ENCODE assay signal across 13 cellular contexts in the genomic region with DNA sequence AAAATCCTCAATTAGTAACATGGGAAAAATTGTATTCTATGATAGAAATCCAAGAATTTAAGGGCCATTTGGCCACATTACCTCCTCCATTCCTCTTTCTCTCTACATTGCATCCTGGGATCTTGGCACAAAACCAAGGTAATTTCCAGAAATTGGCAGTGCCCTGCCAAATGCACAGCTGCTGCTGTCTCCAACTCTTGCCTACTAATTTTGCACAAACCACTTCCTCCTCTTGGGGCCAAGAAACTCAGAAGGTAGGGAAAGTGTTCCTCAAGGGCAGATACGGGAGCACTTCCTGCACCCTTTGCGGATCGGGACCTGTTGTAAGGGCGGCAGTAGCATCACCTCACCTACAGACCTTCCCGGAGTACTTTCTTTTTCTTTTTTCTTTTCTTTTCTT. TPM values are rescaled to one million over a fixed set of nuclear protein-coding genes. Genes with fewer than 3 reads are reported as not detected.
DNase-seq lines count a peak whose midpoint lies in the region; ATAC-seq and TF ChIP-seq lines count a peak whose summit lies in the region.
"Had no signal": no experiment of that assay in that cellular context is flagged by ENCODE, and none has a peak within 500 bp of the region (broad histone marks: within the 10 kb centered on the region; RNA-seq: fewer than 3 reads in every experiment).

No MANE protein-coding gene starts in this region.

- DNase-seq in Daoy (ENCODE audit: low read depth), result peak; percentile 47
- DNase-seq in NCI-H1694 (lab: John Stamatoyannopoulos, UW), result peak; percentile 82
- DNase-seq in astrocyte of the cerebellum (ENCODE audit: low read depth), result peak; percentile 12
- DNase-seq in mucosa of descending colon, result peak; percentile 55 to 79 (median 59)
- no peak for DNase-seq in osteocyte (ENCODE audit: extremely low spot score, unreplicated experiment)
- DNase-seq in endothelial cell (ENCODE audit: low spot score), result no peak
- DNase-seq: activated CD4-positive, alpha-beta T cell treated with anti-CD3 and anti-CD28 coated beads for 1 hour; activated naive CD8-positive, alpha-beta T cell treated with anti-CD3 and anti-CD28 coated beads for 36 hours; Peyer's patch had no signal

- H3K27me3 Mint-ChIP-seq in osteocyte (ENCODE audit: unreplicated experiment) (no peaks in the 10 kb centered on the region), endothelial cell (ENCODE audit: unreplicated experiment) (peaks cover 3% of the 10 kb centered on the region)

- H3K27ac Mint-ChIP-seq in osteocyte (ENCODE audit: unreplicated experiment) (no peak overlapping the region), endothelial cell (ENCODE audit: unreplicated experiment) (no peak overlapping the region)
- H3K27ac Mint-ChIP-seq: activated naive CD8-positive, alpha-beta T cell treated with anti-CD3 and anti-CD28 coated beads for 36 hours; natural killer cell treated with Interleukin-12 subunit alpha and Interleukin-12 subunit beta and Interleukin-15 and Interleukin-18, amount 100 ng/mL, for 72 hours; stimulated activated naive CD8-positive, alpha-beta T cell treated with anti-CD3 and anti-CD28 coated beads, Interleukin-15, Interleukin-2, amounts not matched to agents 100 ng/mL and 50 ng/mL, for 24 hours had no signal

- in situ Hi-C loops in astrocyte of the cerebellum (cut with HindIII; ENCODE audit: low sequenced_read_pairs), result no loop called here

- H3K4me1 ChIP-seq in mucosa of descending colon (ENCODE audit: low read depth), result peaks cover 16% of the 10 kb centered on the region

- H3K36me3 Mint-ChIP-seq in osteocyte (ENCODE audit: unreplicated experiment) (no peaks in the 10 kb centered on the region), endothelial cell (ENCODE audit: low read depth, unreplicated experiment) (no peaks in the 10 kb centered on the region)
- H3K36me3 Mint-ChIP-seq: activated naive CD8-positive, alpha-beta T cell treated with anti-CD3 and anti-CD28 coated beads for 36 hours; natural killer cell treated with Interleukin-12 subunit alpha and Interleukin-12 subunit beta and Interleukin-15 and Interleukin-18, amount 100 ng/mL, for 72 hours had no signal

- H3K36me3 ChIP-seq in mucosa of descending colon (ENCODE audit: low read depth), result no peaks in the 10 kb centered on the region
- H3K36me3 ChIP-seq: Peyer's patch had no signal

- H3K4me3 ChIP-seq in astrocyte of the cerebellum (ENCODE audit: low read depth, low read length) (no peak overlapping the region), mucosa of descending colon (no peak overlapping the region)
- H3K4me3 ChIP-seq: Peyer's patch had no signal

- TF ChIP-seq CTCF in astrocyte of the cerebellum (IDR thresholded peaks at IDR 0.05; ENCODE audit: low read depth, low read length, missing control alignments) (no peak), mucosa of descending colon (IDR thresholded peaks at IDR 0.05) (no peak), osteocyte (IDR thresholded peaks at IDR 0.05) (no peak), endothelial cell (IDR thresholded peaks at IDR 0.05; ENCODE audit: unreplicated experiment) (no peak)

- H3K4me1 Mint-ChIP-seq in osteocyte (ENCODE audit: unreplicated experiment) (no peaks in the 10 kb centered on the region), endothelial cell (ENCODE audit: unreplicated experiment) (no peaks in the 10 kb centered on the region)
- H3K4me1 Mint-ChIP-seq: activated naive CD8-positive, alpha-beta T cell treated with anti-CD3 and anti-CD28 coated beads for 36 hours had no signal

- H3K4me3 Mint-ChIP-seq in osteocyte (ENCODE audit: unreplicated experiment) (no peak overlapping the region), endothelial cell (ENCODE audit: unreplicated experiment) (no peak overlapping the region)
- H3K4me3 Mint-ChIP-seq: activated naive CD8-positive, alpha-beta T cell treated with anti-CD3 and anti-CD28 coated beads for 36 hours; natural killer cell treated with Interleukin-12 subunit alpha and Interleukin-12 subunit beta and Interleukin-15 and Interleukin-18, amount 100 ng/mL, for 72 hours; stimulated activated naive CD8-positive, alpha-beta T cell treated with anti-CD3 and anti-CD28 coated beads, Interleukin-15, Interleukin-2, amounts not matched to agents 100 ng/mL and 50 ng/mL, for 24 hours had no signal

- H3K9me3 ChIP-seq in mucosa of descending colon, result no peaks in the 10 kb centered on the region
- H3K9me3 ChIP-seq: Peyer's patch had no signal

- ATAC-seq in mucosa of descending colon (peak; percentile 88), GM21447 (IDR thresholded peaks at IDR 0.05; ENCODE audit: unreplicated experiment) (no peak), HG02623 (IDR thresholded peaks at IDR 0.05; ENCODE audit: unreplicated experiment) (no peak)
- ATAC-seq: natural killer cell treated with Interleukin-12 subunit alpha and Interleukin-12 subunit beta and Interleukin-15 and Interleukin-18, amount 100 ng/mL, for 72 hours had no signal

- intact Hi-C loops in mucosa of descending colon (cut with DNase I, micrococcal nuclease), result no loop called here

- H3K9me3 Mint-ChIP-seq in osteocyte (ENCODE audit: unreplicated experiment), result no peaks in the 10 kb centered on the region
- no peaks in the 10 kb centered on the region for H3K9me3 Mint-ChIP-seq in endothelial cell (ENCODE audit: unreplicated experiment)
- H3K9me3 Mint-ChIP-seq: activated naive CD8-positive, alpha-beta T cell treated with anti-CD3 and anti-CD28 coated beads for 36 hours; natural killer cell treated with Interleukin-12 subunit alpha and Interleukin-12 subunit beta and Interleukin-15 and Interleukin-18, amount 100 ng/mL, for 72 hours; stimulated activated naive CD8-positive, alpha-beta T cell treated with anti-CD3 and anti-CD28 coated beads, Interleukin-15, Interleukin-2, amounts not matched to agents 100 ng/mL and 50 ng/mL, for 24 hours had no signal

RNA-seq across cellular contexts. Expression of a gene that starts 57.8 kb away (rescaled TPM):
- total RNA-seq in Daoy (2014; rRNA removed; shearing (Covaris generic)), result 7.6 and 13.1 TPM in 2 replicates
- total RNA-seq in mucosa of descending colon, result 10 to 100 TPM; 36.4 to 61.0 (median 45.9) TPM
- 24.2 and 26.9 TPM in 2 replicates for total RNA-seq in osteocyte
- 26.4 TPM for total RNA-seq in endothelial cell (ENCODE audit: unreplicated experiment)

Comparison
In these comparisons a context has a peak if more than half of its experiments do, and no peak if none do; other contexts are left out.
1. DNase-seq: peak in Daoy (single experiment), NCI-H1694 (single experiment), astrocyte of the cerebellum (single experiment) and mucosa of descending colon (3 of 3); none in osteocyte (single experiment) and endothelial cell (single experiment).